Comparison of ENCODE assay signal across 17 cellular contexts in genomic region chr20:13396826-13397225, GRCh38.
"Had no signal": no experiment of that assay in that cellular context is flagged by ENCODE, and none has a peak within 500 bp of the region (broad histone marks: within the 10 kb centered on the region; RNA-seq: fewer than 3 reads in every experiment).

No MANE protein-coding gene starts in this region.

- H3K36me3 ChIP-seq: brain microvascular endothelial cell, heart left ventricle, lower lobe of right lung, pancreas, transverse colon, vagina had no signal

- FAIRE-seq: frontal cortex, pancreas had no signal

- H3K4me1 ChIP-seq: lower lobe of right lung, pancreas, transverse colon, vagina had no signal

- H3K27ac Mint-ChIP-seq: activated naive CD8-positive, alpha-beta T cell; activated T-cell treated with anti-CD3 and anti-CD28 coated beads, Interleukin-2, amount 50 U/mL, for 72 hours; stimulated activated effector memory CD8-positive, alpha-beta T cell treated with anti-CD3 and anti-CD28 coated beads, Interleukin-12 subunit alpha, Interleukin-12 subunit beta, amount 100 ng/mL, for 72 hours; T-helper 17 cell had no signal

- H3K4me3 Mint-ChIP-seq: activated naive CD8-positive, alpha-beta T cell; activated T-cell treated with anti-CD3 and anti-CD28 coated beads, Interleukin-2, amount 50 U/mL, for 72 hours; stimulated activated effector memory CD8-positive, alpha-beta T cell treated with anti-CD3 and anti-CD28 coated beads, Interleukin-12 subunit alpha, Interleukin-12 subunit beta, amount 100 ng/mL, for 72 hours; T-helper 17 cell; WTC11 had no signal

- H3K4me1 Mint-ChIP-seq: stimulated activated effector memory CD8-positive, alpha-beta T cell treated with anti-CD3 and anti-CD28 coated beads, Interleukin-12 subunit alpha, Interleukin-12 subunit beta, amount 100 ng/mL, for 72 hours; T-helper 17 cell had no signal

- H3K4me3 ChIP-seq: heart left ventricle, lower lobe of right lung, pancreas, transverse colon, vagina had no signal

- DNase-seq: activated CD4-positive, alpha-beta T cell treated with anti-CD3 and anti-CD28 coated beads for 48 hours; activated CD8-positive, alpha-beta memory T cell treated with anti-CD3 and anti-CD28 coated beads, Interleukin-2, amount 50 U/mL, for 48 hours; activated gamma-delta T cell treated with Interleukin-2 at 50 U/mL for 16 hours; activated T-cell treated with anti-CD3 and anti-CD28 coated beads, Interleukin-2, amount 50 U/mL, for 72 hours; effector CD8-positive, alpha-beta T cell; heart left ventricle; lower lobe of right lung; midbrain; pancreas; T-helper 17 cell; transverse colon had no signal

- H3K36me3 Mint-ChIP-seq: stimulated activated effector memory CD8-positive, alpha-beta T cell treated with anti-CD3 and anti-CD28 coated beads, Interleukin-12 subunit alpha, Interleukin-12 subunit beta, amount 100 ng/mL, for 72 hours had no signal

- H3K27me3 Mint-ChIP-seq: activated naive CD8-positive, alpha-beta T cell; T-helper 17 cell had no signal

- ATAC-seq: activated T-cell treated with anti-CD3 and anti-CD28 coated beads, Interleukin-2, amount 50 U/mL, for 72 hours; lower lobe of right lung; stimulated activated effector memory CD8-positive, alpha-beta T cell treated with anti-CD3 and anti-CD28 coated beads, Interleukin-12 subunit alpha, Interleukin-12 subunit beta, amount 100 ng/mL, for 72 hours; T-helper 17 cell; WTC11 had no signal

- H3K9me3 ChIP-seq: heart left ventricle, lower lobe of right lung, pancreas, transverse colon, vagina had no signal

- H3K27ac ChIP-seq: brain microvascular endothelial cell, lower lobe of right lung, pancreas, transverse colon, vagina had no signal
